In genomic region chr10:34730726-34731125, GRCh38 we compare ENCODE assay signal across 23 cellular contexts.
"Had no signal": no experiment of that assay in that cellular context is flagged by ENCODE, and none has a peak within 500 bp of the region (broad histone marks: within the 10 kb centered on the region; RNA-seq: fewer than 3 reads in every experiment).

No MANE protein-coding gene starts in this region.

- H3K9ac ChIP-seq: KMS-11, SK-N-SH had no signal

- ATAC-seq: K562, T-cell had no signal

- H3K27me3 ChIP-seq: Peyer's patch had no signal

- H3K9me2 ChIP-seq: SK-N-SH had no signal

- H3K4me3 ChIP-seq: K562, Peyer's patch had no signal

- H3K4me2 ChIP-seq: KMS-11 had no signal

- H3K27ac ChIP-seq: HL-60, KMS-11, Peyer's patch had no signal

- H3K36me3 ChIP-seq: Peyer's patch had no signal

- DNase-seq: Kasumi-1, MM.1S, MV-4-11, NCI-H1048, NCI-H1105, NCI-H1417, NCI-H1436 treated with DMSO at 0.1 percent for 48 hours, NCI-H1694, NCI-H187 treated with DMSO at 0.1 percent for 48 hours, NCI-H2029 treated with DMSO at 0.1 percent for 48 hours, NCI-H2107, NCI-H2227 treated with DMSO at 0.1 percent for 48 hours, NCI-H524, NCI-H69, NCI-H774, Peyer's patch, SHP77, SK-N-SH, SW 1271, T-cell had no signal

- H3K9me3 ChIP-seq: Peyer's patch, SK-N-SH had no signal
